ENCODE assay signal across 14 cellular contexts in the genomic region with DNA sequence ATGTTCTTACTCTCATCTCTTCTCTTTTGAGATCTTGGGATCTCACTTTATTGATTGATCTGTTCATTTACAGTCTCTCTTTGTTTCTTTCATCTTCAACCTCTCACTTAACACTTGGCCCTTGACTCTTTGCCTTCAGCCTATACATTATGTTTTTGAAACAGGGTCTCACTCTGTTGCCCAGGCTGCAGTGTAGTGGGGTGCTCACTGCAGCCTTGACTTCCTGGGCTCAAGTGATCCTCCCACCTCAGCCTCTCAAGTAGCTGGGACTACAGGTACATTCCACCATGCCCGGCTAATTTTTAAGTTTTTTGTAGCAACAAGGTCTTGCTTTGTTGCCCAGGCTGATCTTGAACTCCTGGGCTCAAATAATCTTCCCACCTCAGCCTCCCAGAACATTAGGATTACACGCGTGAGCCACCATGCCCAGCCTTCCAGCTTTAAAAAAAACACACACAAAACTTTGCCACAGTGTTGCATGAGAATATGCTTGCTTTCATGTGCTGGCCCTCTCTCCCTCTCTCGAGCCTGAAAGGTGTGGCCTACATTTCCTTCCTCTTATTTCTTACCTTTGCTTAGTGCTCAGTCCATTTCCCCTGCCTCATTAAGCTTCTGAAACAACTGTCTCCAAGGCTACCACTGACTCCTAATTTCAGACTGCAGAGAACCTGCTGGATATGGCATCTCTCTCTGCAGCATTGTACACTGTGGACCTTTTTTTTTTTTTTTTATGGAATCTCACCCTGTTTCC. TPM values are rescaled to one million over a fixed set of nuclear protein-coding genes. Genes with fewer than 3 reads are reported as not detected.
DNase-seq lines count a peak whose midpoint lies in the region; ATAC-seq, FAIRE-seq and TF ChIP-seq lines count a peak whose summit lies in the region.
"Had no signal": no experiment of that assay in that cellular context is flagged by ENCODE, and none has a peak within 500 bp of the region (broad histone marks: within the 10 kb centered on the region; RNA-seq: fewer than 3 reads in every experiment).

No MANE protein-coding gene starts in this region.

- peaks cover 2% of the 10 kb centered on the region; the same call in 1 of the 2 replicates for H4K20me1 ChIP-seq in HepG2 (ENCODE audit: insufficient read depth, low read length)

- POLR2A ChIA-PET in HepG2 (lab: Yijun Ruan, JAX): no interaction called here

- no peak for DNase-seq in HepG2 (ENCODE audit: low spot score)
- DNase-seq in right lobe of liver: no peak
- DNase-seq in NCI-H69 (lab: John Stamatoyannopoulos, UW): peak; percentile 62
- no peak for DNase-seq in dorsolateral prefrontal cortex
- DNase-seq in NCI-H1105 (lab: John Stamatoyannopoulos, UW): no peak
- no peak for DNase-seq in NCI-H2171 (lab: John Stamatoyannopoulos, UW)
- DNase-seq: activated effector memory CD4-positive, alpha-beta T cell treated with anti-CD3 and anti-CD28 coated beads, Interleukin-2, amount 50 U/mL, for 16 hours; BE2C; GDM1; uterus had no signal

- ATAC-seq in HepG2: no peak
- ATAC-seq in right lobe of liver: no peak
- ATAC-seq in HG02571 (IDR thresholded peaks at IDR 0.05; ENCODE audit: unreplicated experiment): no peak
- ATAC-seq in HG02759 (IDR thresholded peaks at IDR 0.05; ENCODE audit: unreplicated experiment): no peak

- H3K27me3 ChIP-seq in HepG2 (ENCODE audit: control insufficient read depth in 1 of 2, insufficient read depth in 2 of 2, low read length in 2 of 2) (no peaks in the 10 kb centered on the region), right lobe of liver (no peaks in the 10 kb centered on the region), dorsolateral prefrontal cortex (no peaks in the 10 kb centered on the region)
- H3K27me3 ChIP-seq: BE2C, uterus had no signal

- no peak overlapping the region for H3K4me2 ChIP-seq in HepG2 (ENCODE audit: low read depth, low read length)

- H3K27ac ChIP-seq in HepG2 (ENCODE audit: extremely low read length, insufficient read depth, low read length) (peak overlapping the region; percentile 38), right lobe of liver (no peak overlapping the region), dorsolateral prefrontal cortex (peak overlapping the region in 36 of 59 donors; percentile 0 to 100 (median 42))
- H3K27ac ChIP-seq: uterus had no signal

- CTCF ChIA-PET in HepG2 (lab: Yijun Ruan, JAX; ENCODE audit: low intra/inter-chr PET ratio, low total read pairs): no interaction called here

- no peak for TF ChIP-seq RAD21 in HepG2 (CRISPR knock-in tag; IDR thresholded peaks at IDR 0.05)

- in situ Hi-C loops in HepG2 (cut with HindIII; ENCODE audit: extremely low pct_ligation_motif_present, low pct_unique_long_range_greater_than_20kb): no loop called here

- TF ChIP-seq CTCF in HepG2 (CRISPR knock-in tag; IDR thresholded peaks at IDR 0.05) (no peak), right lobe of liver (IDR thresholded peaks at IDR 0.05) (no peak), dorsolateral prefrontal cortex (IDR thresholded peaks at IDR 0.05 in 54 of 56, conservative IDR thresholded peaks at IDR 0.05 in 2 of 56; ENCODE audit: low read depth in 1 of 56, partially characterized antibody in 56 of 56) (no peak)

- no peak for TF ChIP-seq POLR2A in HepG2 (IDR thresholded peaks at IDR 0.05; ENCODE audit: insufficient read depth in 1 of 2, low read depth in 2 of 2, low read length in 2 of 2)
- no peak for TF ChIP-seq POLR2A in right lobe of liver (IDR thresholded peaks at IDR 0.05)

- H3K9ac ChIP-seq in HepG2 (ENCODE audit: insufficient read depth, low read depth, low read length): no peak overlapping the region

- H3K79me2 ChIP-seq in HepG2 (ENCODE audit: insufficient read depth, low read length): peaks cover 94% of the 10 kb centered on the region

- FAIRE-seq in HepG2 (lab: Jason Lieb, UNC): no peak
- FAIRE-seq: RCC 7860, TTC549 had no signal

- no peak overlapping the region for H2AFZ ChIP-seq in HepG2 (ENCODE audit: low read length)

- H3K4me3 ChIP-seq in HepG2 (replicated peaks in 1 of 3; ENCODE audit: insufficient read depth in 1 of 3, low read depth in 2 of 3, low read length in 3 of 3): no peak overlapping the region
- no peak overlapping the region for H3K4me3 ChIP-seq in right lobe of liver
- no peak overlapping the region for H3K4me3 ChIP-seq in dorsolateral prefrontal cortex
- H3K4me3 ChIP-seq: uterus had no signal

- H3K4me1 ChIP-seq in HepG2 (ENCODE audit: insufficient read depth, low read length) (peaks cover 82% of the 10 kb centered on the region), right lobe of liver (peaks cover 0 to 32% (median 11%) of the 10 kb centered on the region in 4 donors)
- H3K4me1 ChIP-seq: BE2C, uterus had no signal

- no peak for TF ChIP-seq EP300 in HepG2 (IDR thresholded peaks at IDR 0.05; ENCODE audit: low read depth in 2 of 2, low read length in 2 of 2)
- no peak for TF ChIP-seq EP300 in HepG2 (CRISPR knock-in tag; IDR thresholded peaks at IDR 0.05; ENCODE audit: borderline replicate concordance)

- BruUV-seq in HepG2 (replicated peaks; lab: Mats Ljungman, UMichigan): no TSS peak

- 94% methylated on average over 4 of the region's 4 CpGs for WGBS in HepG2 (ENCODE audit: low lambda C conversion rate)
- 79% methylated on average over 4 of the region's 4 CpGs for WGBS in right lobe of liver (ENCODE audit: insufficient coverage, low coverage, low lambda C conversion rate, missing lambda C conversion rate)

- intact Hi-C loops in HepG2 (cut with micrococcal nuclease; ENCODE audit: unreplicated experiment) (loop anchor here (1.0 kb wide), 1 partner anchor 11 kb away; no protein-coding TSS in a partner anchor), right lobe of liver (cut with DNase I) (loop anchor here in 1 of 2 donors (10.0 kb wide), 1 partner anchor 110 kb away; no protein-coding TSS in a partner anchor), dorsolateral prefrontal cortex (cut with DNase I) (no loop called here)

- H3K36me3 ChIP-seq in HepG2 (replicated peaks in 1 of 2; ENCODE audit: control insufficient read depth in 1 of 2, insufficient read depth in 2 of 2, low read length in 2 of 2): peaks cover 0 to 5% of the 10 kb centered on the region in 2 experiments; a peak in 1 of 5 replicates
- no peaks in the 10 kb centered on the region for H3K36me3 ChIP-seq in right lobe of liver
- H3K36me3 ChIP-seq: BE2C, uterus had no signal

- H3K9me3 ChIP-seq in HepG2 (ENCODE audit: low read length): no peaks in the 10 kb centered on the region
- no peaks in the 10 kb centered on the region for H3K9me3 ChIP-seq in right lobe of liver
- H3K9me3 ChIP-seq: BE2C, uterus had no signal

TF ChIP-seq in HepG2, 621 proteins besides CTCF, POLR2A, EP300 and RAD21:
- TF ChIP-seq ZNF121 (CRISPR knock-in tag; IDR thresholded peaks at IDR 0.05) (peak; percentile 84), IRX3 (CRISPR knock-in tag; IDR thresholded peaks at IDR 0.05; ENCODE audit: borderline replicate concordance, low read depth) (no peak)
- TF ChIP-seq, protein P1, sequence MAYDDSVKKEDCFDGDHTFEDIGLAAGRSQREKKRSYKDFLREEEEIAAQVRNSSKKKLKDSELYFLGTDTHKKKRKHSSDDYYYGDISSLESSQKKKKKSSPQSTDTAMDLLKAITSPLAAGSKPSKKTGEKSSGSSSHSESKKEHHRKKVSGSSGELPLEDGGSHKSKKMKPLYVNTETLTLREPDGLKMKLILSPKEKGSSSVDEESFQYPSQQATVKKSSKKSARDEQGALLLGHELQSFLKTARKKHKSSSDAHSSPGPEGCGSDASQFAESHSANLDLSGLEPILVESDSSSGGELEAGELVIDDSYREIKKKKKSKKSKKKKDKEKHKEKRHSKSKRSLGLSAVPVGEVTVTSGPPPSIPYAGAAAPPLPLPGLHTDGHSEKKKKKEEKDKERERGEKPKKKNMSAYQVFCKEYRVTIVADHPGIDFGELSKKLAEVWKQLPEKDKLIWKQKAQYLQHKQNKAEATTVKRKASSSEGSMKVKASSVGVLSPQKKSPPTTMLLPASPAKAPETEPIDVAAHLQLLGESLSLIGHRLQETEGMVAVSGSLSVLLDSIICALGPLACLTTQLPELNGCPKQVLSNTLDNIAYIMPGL (CRISPR knock-in tag; IDR thresholded peaks at IDR 0.05; ENCODE audit: borderline replicate concordance in 1 of 2, low read depth in 1 of 2): no peak

RNA-seq across cellular contexts. Expression of a gene that starts 9.9 kb away (rescaled TPM):
- total RNA-seq in HepG2 (2016; rRNA removed; fragmentation: Illumina TruSeq; extraction: Trizol): 35.8 and 52.4 TPM in 2 replicates
- total RNA-seq in HepG2 (2016; cell fraction: cytosol; rRNA removed; fragmentation: Illumina TruSeq; extraction: Trizol; ENCODE audit: low read depth): 7.9 and 8.0 TPM in 2 replicates
- total RNA-seq in HepG2 (2016; cell fraction: insoluble cytoplasmic fraction; rRNA removed; fragmentation: Illumina TruSeq; extraction: Trizol): 36.4 and 48.2 TPM in 2 replicates
- total RNA-seq in HepG2 (2016; cell fraction: membrane; rRNA removed; fragmentation: Illumina TruSeq; extraction: Trizol): 13.9 and 15.2 TPM in 2 replicates
- 36.6 and 40.2 TPM in 2 replicates for total RNA-seq in HepG2 (2016; cell fraction: nucleus; rRNA removed; fragmentation: Illumina TruSeq; extraction: Trizol)
- 28.6 and 32.1 TPM in 2 replicates for polyA plus RNA-seq in HepG2 (2011; rRNA removed)
- polyA plus RNA-seq in HepG2 (2011; cell fraction: cytosol; rRNA removed): 23.1 and 27.1 TPM in 2 replicates
- 29.8 and 33.8 TPM in 2 replicates for polyA plus RNA-seq in HepG2 (2011; cell fraction: nucleus; rRNA removed)
- polyA plus RNA-seq in HepG2 (2012): 19.5 and 22.8 TPM in 2 replicates
- 0.80 and 0.85 TPM in 2 replicates for polyA plus RNA-seq in HepG2 (2016; cell fraction: cytosol; fragmentation: Illumina TruSeq; extraction: Trizol; ENCODE audit: low read depth)
- 29.6 and 31.2 TPM in 2 replicates for polyA plus RNA-seq in HepG2 (2016; cell fraction: insoluble cytoplasmic fraction; fragmentation: Illumina TruSeq; extraction: Trizol; ENCODE audit: low read depth)
- 2.8 and 3.7 TPM in 2 replicates for polyA plus RNA-seq in HepG2 (2016; cell fraction: membrane; fragmentation: Illumina TruSeq; extraction: Trizol; ENCODE audit: low read depth)
- polyA plus RNA-seq in HepG2 (2016; cell fraction: nucleus; fragmentation: Illumina TruSeq; extraction: Trizol; ENCODE audit: insufficient read depth, low read depth): 29.3 and 32.4 TPM in 2 replicates
- 63.8 and 156 TPM in 2 replicates for polyA minus RNA-seq in HepG2 (2011; rRNA and poly(A)+ RNA removed; ENCODE audit: low replicate concordance)
- 51.0 and 54.1 TPM in 2 replicates for polyA minus RNA-seq in HepG2 (2011; cell fraction: cytosol; rRNA and poly(A)+ RNA removed)
- 58.8 and 79.2 TPM in 2 replicates for polyA minus RNA-seq in HepG2 (2011; cell fraction: nucleus; rRNA and poly(A)+ RNA removed)
- 10 to 100 TPM; 11.1 to 24.0 (median 14.8) TPM for total RNA-seq in right lobe of liver
- total RNA-seq in dorsolateral prefrontal cortex: 100 to 1,000 TPM in 28 of 120 experiments, 10 to 100 TPM in 92; 46.7 to 192 (median 81.6) TPM

Comparison
In these comparisons a context has a peak if more than half of its experiments do, and no peak if none do; other contexts are left out.
1. H3K27ac ChIP-seq: peak in HepG2 (single experiment) and dorsolateral prefrontal cortex (36 of 59); none in right lobe of liver (0 of 3).